In genomic region chr6:53692172-53692571, GRCh38 we compare ENCODE assay signal across 22 cellular contexts. TPM values are rescaled to one million over a fixed set of nuclear protein-coding genes. Genes with fewer than 3 reads are reported as not detected.
A peak's percentile ranks its signal among the peaks of the same experiment; 100 is the strongest.
DNase-seq lines count a peak whose midpoint lies in the region; ATAC-seq and TF ChIP-seq lines count a peak whose summit lies in the region.
"Had no signal": no experiment of that assay in that cellular context is flagged by ENCODE, and none has a peak within 500 bp of the region (broad histone marks: within the 10 kb centered on the region; RNA-seq: fewer than 3 reads in every experiment).

No MANE protein-coding gene starts in this region.

- no peaks in the 10 kb centered on the region for H3K36me3 ChIP-seq in Caco-2 (ENCODE audit: control insufficient read depth, insufficient read depth, low read length)

- intact Hi-C loops in Caco-2 (cut with micrococcal nuclease; ENCODE audit: unreplicated experiment) = no loop called here

- H3K27me3 Mint-ChIP-seq in nephron (ENCODE audit: low read depth) (peaks cover 5% of the 10 kb centered on the region), Caco-2 (ENCODE audit: insufficient read depth, unreplicated experiment) (no peaks in the 10 kb centered on the region)

- H3K36me3 Mint-ChIP-seq in nephron (ENCODE audit: low read depth) = no peaks in the 10 kb centered on the region
- peaks cover 4% of the 10 kb centered on the region for H3K36me3 Mint-ChIP-seq in Caco-2 (ENCODE audit: insufficient read depth, unreplicated experiment)
- H3K36me3 Mint-ChIP-seq: activated naive CD4-positive, alpha-beta T cell treated with anti-CD3 and anti-CD28 coated beads, Interleukin-2, amount 50 U/mL, for 72 hours; naive thymus-derived CD4-positive, alpha-beta T cell had no signal

- no peaks in the 10 kb centered on the region for H3K27me3 ChIP-seq in Caco-2 (replicated peaks; ENCODE audit: control insufficient read depth, insufficient read depth, low read length)
- H3K27me3 ChIP-seq: hepatocyte had no signal

- no peak for TF ChIP-seq CTCF in nephron (IDR thresholded peaks at IDR 0.05; ENCODE audit: unreplicated experiment in 3 of 3)
- TF ChIP-seq CTCF in Caco-2 (IDR thresholded peaks at IDR 0.05; ENCODE audit: insufficient read depth in 1 of 2, low read depth in 1 of 2, low read length in 1 of 2, severe bottlenecking in 1 of 2, unreplicated experiment in 1 of 2) = no peak

- H3K27ac Mint-ChIP-seq in nephron = peak overlapping the region in 2 of 3 experiments; percentile 7 to 79
- no peak overlapping the region for H3K27ac Mint-ChIP-seq in Caco-2 (ENCODE audit: unreplicated experiment)
- H3K27ac Mint-ChIP-seq: activated CD8-positive, alpha-beta T cell treated with anti-CD3 and anti-CD28 coated beads, Interleukin-2, amount 10 ng/mL, durations not matched to agents 7 days and 5 days; activated naive CD4-positive, alpha-beta T cell treated with anti-CD3 and anti-CD28 coated beads, Interleukin-2, amount 50 U/mL, for 72 hours; activated T-cell treated with anti-CD3 and anti-CD28 coated beads, Interleukin-2, amount 50 U/mL, for 72 hours; naive thymus-derived CD4-positive, alpha-beta T cell; T-helper 1 cell treated with Interleukin-12 subunit alpha and Interleukin-12 subunit beta and Interleukin-4 antibody, amounts not matched to agents 30 μg/mL and 1 μg/mL, for 36 hours had no signal

- H3K4me1 Mint-ChIP-seq in nephron (peaks cover 26% of the 10 kb centered on the region), Caco-2 (ENCODE audit: low read depth, unreplicated experiment) (peaks cover 30% of the 10 kb centered on the region)

- ATAC-seq in GM18861 (IDR thresholded peaks at IDR 0.05; ENCODE audit: unreplicated experiment) = peak; percentile 48
- peak; percentile 37 for ATAC-seq in GM19463 (IDR thresholded peaks at IDR 0.05; ENCODE audit: unreplicated experiment)
- peak; percentile 32 for ATAC-seq in HG03175 (IDR thresholded peaks at IDR 0.05; ENCODE audit: unreplicated experiment)
- no peak for ATAC-seq in GM19035 (IDR thresholded peaks at IDR 0.05; ENCODE audit: unreplicated experiment)
- ATAC-seq: activated CD8-positive, alpha-beta T cell treated with anti-CD3 and anti-CD28 coated beads, Interleukin-2, amount 10 ng/mL, durations not matched to agents 7 days and 5 days; activated naive CD4-positive, alpha-beta T cell treated with anti-CD3 and anti-CD28 coated beads, Interleukin-2, amount 50 U/mL, for 72 hours; activated T-cell treated with anti-CD3 and anti-CD28 coated beads, Interleukin-2, amount 50 U/mL, for 72 hours; HCT116; naive thymus-derived CD4-positive, alpha-beta T cell had no signal

- H3K4me3 ChIP-seq in Caco-2 (ENCODE audit: low read depth, low read length) = no peak overlapping the region
- H3K4me3 ChIP-seq: hepatocyte, smooth muscle cell had no signal

- BruUV-seq in Caco-2 (replicated peaks; lab: Mats Ljungman, UMichigan) = no TSS peak

- peaks cover 22% of the 10 kb centered on the region for H3K4me1 ChIP-seq in Caco-2
- H3K4me1 ChIP-seq: parathyroid adenoma had no signal

- no peaks in the 10 kb centered on the region for H3K9me3 ChIP-seq in Caco-2

- H3K9me3 Mint-ChIP-seq in nephron = no peaks in the 10 kb centered on the region
- H3K9me3 Mint-ChIP-seq in Caco-2 (ENCODE audit: unreplicated experiment) = no peaks in the 10 kb centered on the region
- H3K9me3 Mint-ChIP-seq: activated naive CD4-positive, alpha-beta T cell treated with anti-CD3 and anti-CD28 coated beads, Interleukin-2, amount 50 U/mL, for 72 hours; activated T-cell treated with anti-CD3 and anti-CD28 coated beads, Interleukin-2, amount 50 U/mL, for 72 hours; naive thymus-derived CD4-positive, alpha-beta T cell; T-helper 1 cell treated with Interleukin-12 subunit alpha and Interleukin-12 subunit beta and Interleukin-4 antibody, amounts not matched to agents 30 μg/mL and 1 μg/mL, for 36 hours had no signal

- no peak for DNase-seq in effector CD8-positive, alpha-beta T cell (lab: John Stamatoyannopoulos, UW)
- no peak for DNase-seq in Caco-2
- DNase-seq: activated CD8-positive, alpha-beta T cell treated with anti-CD3 and anti-CD28 coated beads, Interleukin-2, amount 10 ng/mL, durations not matched to agents 7 days and 5 days; activated T-cell treated with anti-CD3 and anti-CD28 coated beads, Interleukin-2, amount 50 U/mL, for 72 hours; IMR-90; kidney; naive thymus-derived CD4-positive, alpha-beta T cell; NCI-H1930; NCI-H446 treated with DMSO at 0.1 percent for 48 hours; SHP77; stimulated activated CD4-positive, alpha-beta T cell treated with anti-CD3 and anti-CD28 coated beads, Interleukin-4, amount 100 ng/mL, for 4 hours had no signal

- H3K4me3 Mint-ChIP-seq in nephron (no peak overlapping the region), Caco-2 (ENCODE audit: unreplicated experiment) (no peak overlapping the region)
- H3K4me3 Mint-ChIP-seq: activated CD8-positive, alpha-beta T cell treated with anti-CD3 and anti-CD28 coated beads, Interleukin-2, amount 10 ng/mL, durations not matched to agents 7 days and 5 days; activated T-cell treated with anti-CD3 and anti-CD28 coated beads, Interleukin-2, amount 50 U/mL, for 72 hours; naive thymus-derived CD4-positive, alpha-beta T cell; T-helper 1 cell treated with Interleukin-12 subunit alpha and Interleukin-12 subunit beta and Interleukin-4 antibody, amounts not matched to agents 30 μg/mL and 1 μg/mL, for 36 hours had no signal

- POLR2A ChIA-PET in Caco-2 (lab: Charles Lee) = no interaction called here

- CTCF ChIA-PET in Caco-2 (lab: Charles Lee) = interaction anchor here (0.9 to 1.2 kb wide), 2 partner anchors 27 to 200 kb away, joined by 3 to 4 read pairs; no protein-coding TSS in a partner anchor

RNA-seq across cellular contexts. Expression of gene KLHL31, which starts 26.6 kb away (rescaled TPM):
- total RNA-seq in Caco-2 (2022) = 1.00 and 1.0 TPM in 2 replicates
- total RNA-seq: IMR-90 had no signal
